In genomic region chr6:118739976-118740771, GRCh38 we compare ENCODE assay signal across 13 cellular contexts.
DNase-seq lines count a peak whose midpoint lies in the region; ATAC-seq and TF ChIP-seq lines count a peak whose summit lies in the region.
"Had no signal": no experiment of that assay in that cellular context is flagged by ENCODE, and none has a peak within 500 bp of the region (broad histone marks: within the 10 kb centered on the region; RNA-seq: fewer than 3 reads in every experiment).

No MANE protein-coding gene starts in this region.

- no peaks in the 10 kb centered on the region for H4K20me1 ChIP-seq in SK-N-SH (ENCODE audit: insufficient read depth)

- no peak for TF ChIP-seq RAD21 in SK-N-SH (IDR thresholded peaks at IDR 0.05; ENCODE audit: low read length)

- CTCF ChIA-PET in SK-N-SH (lab: Yijun Ruan, JAX) = interaction anchor here (0.9 kb wide), 1 partner anchor 175 kb away, joined by 3 read pairs; no protein-coding TSS in a partner anchor

- no peak overlapping the region; a peak in 1 of 4 replicates for H3K27ac ChIP-seq in SK-N-SH (ENCODE audit: low read depth in 2 of 2, low read length in 1 of 2)
- H3K27ac ChIP-seq: colonic mucosa had no signal

- peak; percentile 20 for DNase-seq in EL
- peak; percentile 15 for DNase-seq in HT1080 (ENCODE audit: low read depth)
- no peak for DNase-seq in SK-N-SH
- peak; percentile 52 for DNase-seq in fibroblast of pulmonary artery (ENCODE audit: low read depth)
- no peak for DNase-seq in DMS53 treated with DMSO at 0.1 percent for 48 hours (lab: John Stamatoyannopoulos, UW; ENCODE audit: unreplicated experiment)
- no peak for DNase-seq in GDM1 (lab: John Stamatoyannopoulos, UW)
- DNase-seq: activated CD8-positive, alpha-beta memory T cell treated with anti-CD3 and anti-CD28 coated beads, Interleukin-2, amount 50 U/mL, for 48 hours; activated naive CD4-positive, alpha-beta T cell treated with anti-CD3 and anti-CD28 coated beads, Interleukin-2, amount 50 U/mL, for 16 hours; colonic mucosa; NCI-H1092 treated with DMSO at 0.1 percent for 48 hours; occipital lobe had no signal

- H3K4me3 ChIP-seq in SK-N-SH (ENCODE audit: low read depth in 2 of 2, low read length in 1 of 2) = no peak overlapping the region
- no peak overlapping the region for H3K4me3 ChIP-seq in fibroblast of pulmonary artery (replicated peaks; ENCODE audit: low read depth, low read length)
- H3K4me3 ChIP-seq: colonic mucosa had no signal

- H2AFZ ChIP-seq in SK-N-SH (ENCODE audit: low read depth) = no peak overlapping the region

- H3K9ac ChIP-seq in SK-N-SH = no peak overlapping the region

- TF ChIP-seq EP300 in SK-N-SH (IDR thresholded peaks at IDR 0.05; ENCODE audit: borderline replicate concordance in 1 of 2, low read depth in 1 of 2, low read length in 1 of 2) = no peak

- no peaks in the 10 kb centered on the region for H3F3A ChIP-seq in SK-N-SH (replicated peaks; ENCODE audit: insufficient read depth)

- H3K9me2 ChIP-seq in SK-N-SH = no peaks in the 10 kb centered on the region

- no peak overlapping the region for H3K4me2 ChIP-seq in SK-N-SH

- POLR2A ChIA-PET in SK-N-SH (lab: Yijun Ruan, JAX) = no interaction called here

- H3K27me3 ChIP-seq in SK-N-SH (ENCODE audit: insufficient read depth) = no peaks in the 10 kb centered on the region
- H3K27me3 ChIP-seq: colonic mucosa had no signal

- no peaks in the 10 kb centered on the region for H3K4me1 ChIP-seq in SK-N-SH (ENCODE audit: control insufficient read depth in 1 of 2, insufficient read depth in 2 of 2, low read depth in 1 of 2, low read length in 1 of 2)
- H3K4me1 ChIP-seq: colonic mucosa had no signal

- ATAC-seq in HG03571 (IDR thresholded peaks at IDR 0.05; ENCODE audit: unreplicated experiment) (no peak), HG02798 (IDR thresholded peaks at IDR 0.05; ENCODE audit: poor library complexity, unreplicated experiment) (no peak)

- no peaks in the 10 kb centered on the region for H3K36me3 ChIP-seq in SK-N-SH (replicated peaks in 1 of 2; ENCODE audit: control insufficient read depth in 1 of 2, insufficient read depth in 2 of 2, low read length in 1 of 2)
- H3K36me3 ChIP-seq: colonic mucosa had no signal

- TF ChIP-seq CTCF in SK-N-SH (IDR thresholded peaks at IDR 0.05) (no peak), fibroblast of pulmonary artery (IDR thresholded peaks at IDR 0.05; ENCODE audit: low read length, missing control alignments) (no peak)

- 49% methylated on average over 5 of the region's 5 CpGs for WGBS in SK-N-SH (ENCODE audit: low lambda C conversion rate)

- H3K79me2 ChIP-seq in SK-N-SH (ENCODE audit: insufficient read depth) = no peaks in the 10 kb centered on the region

- no peaks in the 10 kb centered on the region for H3K9me3 ChIP-seq in SK-N-SH
- H3K9me3 ChIP-seq: colonic mucosa had no signal

TF ChIP-seq in SK-N-SH, 30 proteins besides CTCF, POLR2A, EP300 and RAD21:
- no peak for TF ChIP-seq POLR2AphosphoS5 (IDR thresholded peaks at IDR 0.05; ENCODE audit: low read depth, low read length)
- TF ChIP-seq MAX (IDR thresholded peaks at IDR 0.05; ENCODE audit: low read depth) = 0 out of 2 replicates have a peak, but pooled peaks have one; percentile 13

Comparison
In these comparisons a context has a peak if more than half of its experiments do, and no peak if none do; other contexts are left out.
1. DNase-seq: peak in EL (single experiment), HT1080 (single experiment) and fibroblast of pulmonary artery (single experiment); none in SK-N-SH (single experiment), DMS53 treated with DMSO at 0.1 percent for 48 hours (single experiment) and GDM1 (single experiment).